ENCODE assay signal across 1 cellular context in the genomic region with DNA sequence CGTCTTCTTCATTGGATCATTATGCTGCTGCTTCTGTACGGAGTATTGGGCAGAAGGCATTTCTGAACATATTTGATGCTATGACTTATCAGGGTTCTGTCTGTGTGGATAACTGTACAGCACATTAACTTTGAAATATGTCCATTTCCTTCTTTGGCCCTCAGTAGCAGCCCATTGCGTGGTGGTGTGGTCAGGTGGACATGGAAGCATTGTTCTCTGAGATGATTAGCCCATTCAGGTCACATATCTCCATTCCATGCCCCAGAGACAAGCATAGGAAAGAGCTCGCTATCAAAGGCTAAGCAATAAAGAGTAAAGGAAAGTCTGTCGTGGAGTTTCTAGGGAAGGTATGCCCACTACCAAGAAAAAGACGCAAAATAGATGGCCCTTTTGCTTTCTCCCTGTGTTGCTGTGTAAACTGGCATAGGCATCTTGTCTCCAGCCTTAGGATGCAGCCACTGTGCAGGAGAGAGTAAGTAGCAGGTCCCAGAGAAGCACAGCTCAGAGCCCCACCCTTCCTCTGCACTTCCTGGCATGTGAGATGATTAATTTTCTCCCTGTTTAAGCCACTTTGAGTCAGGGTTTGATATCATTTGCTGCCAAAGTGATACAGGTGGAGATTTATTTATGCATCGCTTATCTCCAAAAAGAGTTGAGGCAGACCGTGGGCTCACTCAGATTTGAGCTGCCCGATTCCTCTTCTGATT.
TF ChIP-seq lines count a peak whose summit lies in the region.

No MANE protein-coding gene starts in this region.

TF ChIP-seq in endothelial cell of umbilical vein, 7 proteins besides CTCF, POLR2A, EP300 and RAD21:
- no peak for TF ChIP-seq FOS (IDR thresholded peaks at IDR 0.05; ENCODE audit: borderline replicate concordance, insufficient read depth, low read length)
- TF ChIP-seq JUN (IDR thresholded peaks at IDR 0.05; ENCODE audit: borderline replicate concordance, insufficient read depth, insufficient read length, low read depth) = no peak
- TF ChIP-seq, protein P1, sequence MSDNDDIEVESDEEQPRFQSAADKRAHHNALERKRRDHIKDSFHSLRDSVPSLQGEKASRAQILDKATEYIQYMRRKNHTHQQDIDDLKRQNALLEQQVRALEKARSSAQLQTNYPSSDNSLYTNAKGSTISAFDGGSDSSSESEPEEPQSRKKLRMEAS (IDR thresholded peaks at IDR 0.05; ENCODE audit: insufficient read depth, insufficient read length) = no peak
- TF ChIP-seq POLR2AphosphoS5 (IDR thresholded peaks at IDR 0.05; ENCODE audit: insufficient read depth, low read depth, low read length) = no peak
- TF ChIP-seq EZH2 (IDR thresholded peaks at IDR 0.05; ENCODE audit: borderline replicate concordance, low read depth, low read length, severe bottlenecking) = no peak
- TF ChIP-seq GATA2 (IDR thresholded peaks at IDR 0.05; ENCODE audit: insufficient read depth, insufficient read length, low read depth, low read length) = no peak
- TF ChIP-seq MYC (IDR thresholded peaks at IDR 0.05; ENCODE audit: low read depth, low read length) = no peak
TF ChIP-seq in endothelial cell of umbilical vein: peak in this region for 0.
